8 cellular contexts compared by ENCODE assay signal in the genomic region with DNA sequence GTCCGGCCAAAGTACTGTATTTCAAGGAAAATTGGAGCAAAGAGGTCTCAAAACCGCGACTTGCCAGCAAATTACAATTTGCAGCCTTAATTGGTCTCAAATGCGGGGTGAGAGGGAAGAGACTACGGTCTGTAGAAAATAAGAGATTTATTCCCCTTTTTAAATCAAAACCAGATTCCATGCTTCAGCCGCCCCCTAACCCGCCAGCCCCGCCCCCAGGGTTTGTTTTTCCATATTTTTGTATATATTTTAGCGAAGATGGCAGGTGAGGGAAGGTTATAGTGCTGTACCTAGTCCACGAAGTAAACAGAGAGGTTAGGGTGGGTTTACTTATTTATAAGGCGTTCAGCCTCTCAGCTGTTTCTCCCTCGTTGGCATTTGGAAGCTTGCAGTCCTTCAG. TPM values are rescaled to one million over a fixed set of nuclear protein-coding genes. Genes with fewer than 3 reads are reported as not detected.
A peak's percentile ranks its signal among the peaks of the same experiment; 100 is the strongest.
DNase-seq lines count a peak whose midpoint lies in the region; ATAC-seq and TF ChIP-seq lines count a peak whose summit lies in the region.

No MANE protein-coding gene starts in this region.

- H3K4me3 Mint-ChIP-seq in activated T-helper 17 cell treated with anti-CD3 and anti-CD28 coated beads, Interleukin-2, amount 50 U/mL, for 72 hours = peak overlapping the region; percentile 98

- H3K36me3 Mint-ChIP-seq in activated T-helper 17 cell treated with anti-CD3 and anti-CD28 coated beads, Interleukin-2, amount 50 U/mL, for 72 hours (ENCODE audit: low read depth) = peaks cover 20% of the 10 kb centered on the region

- CTCF ChIA-PET in SK-N-SH (lab: Yijun Ruan, JAX) = interaction anchor here (1.1 kb wide), 1 partner anchor 102 kb away, joined by 3 read pairs; no protein-coding TSS in a partner anchor

- no peak for TF ChIP-seq CTCF in SK-N-SH (IDR thresholded peaks at IDR 0.05)

- peak overlapping the region; percentile 51; the same call in 1 of the 2 replicates for H3K9ac ChIP-seq in SK-N-SH
- H3K9ac ChIP-seq in iPS-18a (ENCODE audit: low read length) = peak overlapping the region; percentile 12
- H3K9ac ChIP-seq in subcutaneous abdominal adipose tissue (ENCODE audit: low read length in 5 of 5) = peak overlapping the region; percentile 71 to 93 (median 88)

- H3K9me3 ChIP-seq in SK-N-SH = no peaks in the 10 kb centered on the region
- no peaks in the 10 kb centered on the region for H3K9me3 ChIP-seq in iPS-18a (ENCODE audit: control insufficient read depth, low read depth, low read length)
- H3K9me3 ChIP-seq in subcutaneous abdominal adipose tissue (ENCODE audit: control insufficient read depth in 5 of 5, low read length in 5 of 5) = no peaks in the 10 kb centered on the region

- TF ChIP-seq RAD21 in SK-N-SH (IDR thresholded peaks at IDR 0.05; ENCODE audit: low read length) = no peak

- peaks cover 0 to 5% of the 10 kb centered on the region in 2 experiments; a peak in 3 of 4 replicates for H3K4me1 ChIP-seq in SK-N-SH (ENCODE audit: control insufficient read depth in 1 of 2, insufficient read depth in 2 of 2, low read depth in 1 of 2, low read length in 1 of 2)
- peaks cover 14% of the 10 kb centered on the region for H3K4me1 ChIP-seq in iPS-18a (ENCODE audit: control insufficient read depth, low read depth, low read length)
- H3K4me1 ChIP-seq in subcutaneous abdominal adipose tissue (ENCODE audit: control insufficient read depth in 5 of 5, insufficient read depth in 5 of 5, low read length in 5 of 5) = peaks cover 0 to 40% (median 28%) of the 10 kb centered on the region in 5 donors

- peak overlapping the region; percentile 96 for H3K27ac Mint-ChIP-seq in activated T-helper 17 cell treated with anti-CD3 and anti-CD28 coated beads, Interleukin-2, amount 50 U/mL, for 72 hours

- peaks cover 14% of the 10 kb centered on the region for H3F3A ChIP-seq in SK-N-SH (replicated peaks; ENCODE audit: insufficient read depth)

- H3K9me3 Mint-ChIP-seq in activated T-helper 17 cell treated with anti-CD3 and anti-CD28 coated beads, Interleukin-2, amount 50 U/mL, for 72 hours = no peaks in the 10 kb centered on the region

- H2AFZ ChIP-seq in SK-N-SH (ENCODE audit: low read depth) = peak overlapping the region; percentile 97

- H3K4me3 ChIP-seq in SK-N-SH (ENCODE audit: low read depth in 2 of 2, low read length in 1 of 2) (peak overlapping the region; percentile 90 to 97), iPS-18a (ENCODE audit: low read length) (peak overlapping the region; percentile 88), subcutaneous abdominal adipose tissue (ENCODE audit: low read depth in 1 of 5, low read length in 5 of 5) (peak overlapping the region; percentile 89 to 96 (median 93))

- peaks cover 13% of the 10 kb centered on the region for H3K79me2 ChIP-seq in SK-N-SH (ENCODE audit: insufficient read depth)

- H3K27ac ChIP-seq in SK-N-SH (ENCODE audit: low read depth in 2 of 2, low read length in 1 of 2) (peak overlapping the region; percentile 50 to 66; a peak in 3 of 4 replicates), iPS-18a (ENCODE audit: low read length) (no peak overlapping the region), subcutaneous abdominal adipose tissue (ENCODE audit: low read depth, low read length) (peak overlapping the region; percentile 97)

- H3K27me3 Mint-ChIP-seq in activated T-helper 17 cell treated with anti-CD3 and anti-CD28 coated beads, Interleukin-2, amount 50 U/mL, for 72 hours = peaks cover 3% of the 10 kb centered on the region

- DNase-seq in SK-N-SH = peak; percentile 20
- DNase-seq in AML-193 (lab: John Stamatoyannopoulos, UW) = no peak
- DNase-seq in SIG-M5 treated with dmso at 0.1 percent for 504 hours (lab: John Stamatoyannopoulos, UW; ENCODE audit: unreplicated experiment) = no peak

- peak overlapping the region; percentile 95 for H3K4me2 ChIP-seq in SK-N-SH

- no peaks in the 10 kb centered on the region for H4K20me1 ChIP-seq in SK-N-SH (ENCODE audit: insufficient read depth)

- H3K9me2 ChIP-seq in SK-N-SH = no peaks in the 10 kb centered on the region

- POLR2A ChIA-PET in SK-N-SH (lab: Yijun Ruan, JAX) = no interaction called here

- ATAC-seq in SK-N-SH treated with all-trans-retinoic acid at 6 μM for 48 hours (no peak), GM19035 (IDR thresholded peaks at IDR 0.05; ENCODE audit: unreplicated experiment) (no peak)
- ATAC-seq in activated T-helper 17 cell treated with anti-CD3 and anti-CD28 coated beads, Interleukin-2, amount 50 U/mL, for 72 hours (replicated peaks) = no peak

- WGBS in SK-N-SH (ENCODE audit: low lambda C conversion rate) = 5% methylated on average over 12 of the region's 12 CpGs

- H3K36me3 ChIP-seq in SK-N-SH (replicated peaks in 1 of 2; ENCODE audit: control insufficient read depth in 1 of 2, insufficient read depth in 2 of 2, low read length in 1 of 2) = no peaks in the 10 kb centered on the region
- H3K36me3 ChIP-seq in iPS-18a (ENCODE audit: control insufficient read depth, low read depth, low read length) = no peaks in the 10 kb centered on the region
- H3K36me3 ChIP-seq in subcutaneous abdominal adipose tissue (ENCODE audit: control insufficient read depth in 5 of 5, insufficient read depth in 5 of 5, low read length in 5 of 5) = no peaks in the 10 kb centered on the region

- TF ChIP-seq EP300 in SK-N-SH (IDR thresholded peaks at IDR 0.05; ENCODE audit: borderline replicate concordance in 1 of 2, low read depth in 1 of 2, low read length in 1 of 2) = no peak

- peaks cover 17% of the 10 kb centered on the region for H3K4me1 Mint-ChIP-seq in activated T-helper 17 cell treated with anti-CD3 and anti-CD28 coated beads, Interleukin-2, amount 50 U/mL, for 72 hours

- H3K27me3 ChIP-seq in SK-N-SH (ENCODE audit: insufficient read depth) = no peaks in the 10 kb centered on the region; the same call in 1 of the 2 replicates
- peaks cover 62% of the 10 kb centered on the region for H3K27me3 ChIP-seq in iPS-18a (ENCODE audit: control insufficient read depth, insufficient read depth, low read length)
- no peaks in the 10 kb centered on the region for H3K27me3 ChIP-seq in subcutaneous abdominal adipose tissue (ENCODE audit: control insufficient read depth in 5 of 5, insufficient read depth in 4 of 5, low read length in 5 of 5)

TF ChIP-seq in SK-N-SH, 30 proteins besides CTCF, POLR2A, EP300 and RAD21:
- TF ChIP-seq YY1 (IDR thresholded peaks at IDR 0.05; ENCODE audit: low read depth) = no peak
- TF ChIP-seq GABPA (IDR thresholded peaks at IDR 0.05; ENCODE audit: low read depth) = no peak
- TF ChIP-seq FOXJ3 (CRISPR knock-in tag; IDR thresholded peaks at IDR 0.05) = no peak
- no peak for TF ChIP-seq RXRA (IDR thresholded peaks at IDR 0.05; ENCODE audit: borderline replicate concordance, low read depth)
- TF ChIP-seq NRF1 (IDR thresholded peaks at IDR 0.05; ENCODE audit: low read depth, low read length) = no peak
- TF ChIP-seq TEAD4 (IDR thresholded peaks at IDR 0.05; ENCODE audit: borderline replicate concordance, insufficient read depth) = no peak
- no peak for TF ChIP-seq TCF12 (IDR thresholded peaks at IDR 0.05)
- TF ChIP-seq SMC3 (IDR thresholded peaks at IDR 0.05; ENCODE audit: low read depth, low read length) = no peak
- TF ChIP-seq, protein P1, sequence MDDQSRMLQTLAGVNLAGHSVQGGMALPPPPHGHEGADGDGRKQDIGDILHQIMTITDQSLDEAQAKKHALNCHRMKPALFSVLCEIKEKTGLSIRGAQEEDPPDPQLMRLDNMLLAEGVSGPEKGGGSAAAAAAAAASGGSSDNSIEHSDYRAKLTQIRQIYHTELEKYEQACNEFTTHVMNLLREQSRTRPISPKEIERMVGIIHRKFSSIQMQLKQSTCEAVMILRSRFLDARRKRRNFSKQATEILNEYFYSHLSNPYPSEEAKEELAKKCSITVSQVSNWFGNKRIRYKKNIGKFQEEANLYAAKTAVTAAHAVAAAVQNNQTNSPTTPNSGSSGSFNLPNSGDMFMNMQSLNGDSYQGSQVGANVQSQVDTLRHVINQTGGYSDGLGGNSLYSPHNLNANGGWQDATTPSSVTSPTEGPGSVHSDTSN (IDR thresholded peaks at IDR 0.05) = no peak

TF ChIP-seq in SK-N-SH treated with all-trans-retinoic acid at 6 μM for 48 hours, 23 proteins besides CTCF, POLR2A, EP300 and RAD21 (continues in another document):
- TF ChIP-seq TOX (CRISPR knock-in tag; IDR thresholded peaks at IDR 0.05; ENCODE audit: borderline replicate concordance) (no peak), ARNTL (CRISPR knock-in tag; IDR thresholded peaks at IDR 0.05; ENCODE audit: borderline replicate concordance, low read depth) (no peak), ZNF565 (CRISPR knock-in tag; conservative IDR thresholded peaks at IDR 0.05; ENCODE audit: low read depth) (no peak), ESRRG (CRISPR knock-in tag; IDR thresholded peaks at IDR 0.05) (no peak), ZNF8 (CRISPR knock-in tag; IDR thresholded peaks at IDR 0.05) (no peak), SNAI2 (CRISPR knock-in tag; IDR thresholded peaks at IDR 0.05) (no peak), GLIS3 (CRISPR knock-in tag; IDR thresholded peaks at IDR 0.05) (no peak), OSR1 (CRISPR knock-in tag; IDR thresholded peaks at IDR 0.05) (no peak), ZFP3 (CRISPR knock-in tag; IDR thresholded peaks at IDR 0.05) (no peak)
- TF ChIP-seq, protein P2, sequence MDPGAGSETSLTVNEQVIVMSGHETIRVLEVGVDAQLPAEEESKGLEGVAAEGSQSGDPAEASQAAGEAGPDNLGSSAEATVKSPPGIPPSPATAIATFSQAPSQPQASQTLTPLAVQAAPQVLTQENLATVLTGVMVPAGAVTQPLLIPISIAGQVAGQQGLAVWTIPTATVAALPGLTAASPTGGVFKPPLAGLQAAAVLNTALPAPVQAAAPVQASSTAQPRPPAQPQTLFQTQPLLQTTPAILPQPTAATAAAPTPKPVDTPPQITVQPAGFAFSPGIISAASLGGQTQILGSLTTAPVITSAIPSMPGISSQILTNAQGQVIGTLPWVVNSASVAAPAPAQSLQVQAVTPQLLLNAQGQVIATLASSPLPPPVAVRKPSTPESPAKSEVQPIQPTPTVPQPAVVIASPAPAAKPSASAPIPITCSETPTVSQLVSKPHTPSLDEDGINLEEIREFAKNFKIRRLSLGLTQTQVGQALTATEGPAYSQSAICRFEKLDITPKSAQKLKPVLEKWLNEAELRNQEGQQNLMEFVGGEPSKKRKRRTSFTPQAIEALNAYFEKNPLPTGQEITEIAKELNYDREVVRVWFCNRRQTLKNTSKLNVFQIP (CRISPR knock-in tag; IDR thresholded peaks at IDR 0.05; ENCODE audit: borderline replicate concordance, low read depth) = no peak

RNA-seq across cellular contexts. Expression of a gene that starts 1.0 kb away (rescaled TPM):
- polyA plus RNA-seq in SK-N-SH (2012; rRNA removed) = 17.4 and 18.4 TPM in 2 replicates
- 21.8 and 23.8 TPM in 2 replicates for polyA plus RNA-seq in SK-N-SH (2012; cell fraction: cytosol; rRNA removed)
- polyA plus RNA-seq in SK-N-SH (2012; cell fraction: nucleus; rRNA removed) = 22.4 and 24.9 TPM in 2 replicates
- total RNA-seq in activated T-helper 17 cell treated with anti-CD3 and anti-CD28 coated beads, Interleukin-2, amount 50 U/mL, for 72 hours = 100 to 1,000 TPM; 118 to 119 TPM

Comparison
In these comparisons a context has a peak if more than half of its experiments do, and no peak if none do; other contexts are left out.
1. H3K9ac ChIP-seq: peak in every context shown above with its lines; median percentile 88 in subcutaneous abdominal adipose tissue; 51 in SK-N-SH; 12 in iPS-18a.